Comparison of ENCODE assay signal across 9 cellular contexts in genomic region chr1:174789399-174789798, GRCh38.
DNase-seq lines count a peak whose midpoint lies in the region; ATAC-seq, FAIRE-seq and TF ChIP-seq lines count a peak whose summit lies in the region.
"Had no signal": no experiment of that assay in that cellular context is flagged by ENCODE, and none has a peak within 500 bp of the region (broad histone marks: within the 10 kb centered on the region; RNA-seq: fewer than 3 reads in every experiment).

No MANE protein-coding gene starts in this region.

- H3K9me3 ChIP-seq in MM.1S (replicated peaks; ENCODE audit: insufficient read depth, low read length), result no peaks in the 10 kb centered on the region
- H3K9me3 ChIP-seq in pancreas, result no peaks in the 10 kb centered on the region

- FAIRE-seq in pancreas (lab: Jason Lieb, UNC), result no peak

- peaks cover 4% of the 10 kb centered on the region; the same call in 1 of the 2 replicates for H3F3A ChIP-seq in MM.1S (ENCODE audit: insufficient read depth, low read length)

- H2AFZ ChIP-seq in MM.1S (ENCODE audit: low read length), result no peak overlapping the region

- H3K9ac ChIP-seq in MM.1S (ENCODE audit: low read length), result no peak overlapping the region

- DNase-seq in GM12865 (ENCODE audit: low read depth) (peak; percentile 74), MM.1S (peak; percentile 70), hepatic stellate cell (ENCODE audit: low spot score) (peak; percentile 58), pancreas (no peak), NCI-H1092 (lab: John Stamatoyannopoulos, UW) (no peak), HT-29 (ENCODE audit: low spot score) (no peak), iPS-NIHi11 (ENCODE audit: low spot score) (no peak)
- DNase-seq: stimulated activated CD4-positive, alpha-beta T cell treated with anti-CD3 and anti-CD28 coated beads, Interleukin-12 subunit alpha, Interleukin-12 subunit beta, amount 100 ng/mL, for 4 hours had no signal

- H3K27ac ChIP-seq in MM.1S (ENCODE audit: low read length), result peak overlapping the region; percentile 1; the same call in 1 of the 2 replicates
- H3K27ac ChIP-seq in pancreas, result no peak overlapping the region

- no peaks in the 10 kb centered on the region for H3K9me2 ChIP-seq in MM.1S (replicated peaks; ENCODE audit: insufficient read depth, low read length)

- H3K27me3 ChIP-seq in MM.1S (replicated peaks; ENCODE audit: insufficient read depth, low read length) (no peaks in the 10 kb centered on the region), pancreas (no peaks in the 10 kb centered on the region)

- H4K20me1 ChIP-seq in MM.1S (ENCODE audit: insufficient read depth, low read length), result no peaks in the 10 kb centered on the region

- no peaks in the 10 kb centered on the region for H3K36me3 ChIP-seq in MM.1S (replicated peaks; ENCODE audit: insufficient read depth, low read length)
- no peaks in the 10 kb centered on the region for H3K36me3 ChIP-seq in pancreas

- H3K4me3 ChIP-seq in GM12865 (ENCODE audit: low read depth, low read length) (no peak overlapping the region), MM.1S (ENCODE audit: low read length) (no peak overlapping the region), pancreas (no peak overlapping the region)

- intact Hi-C loops in pancreas (cut with DNase I), result no loop called here

- ATAC-seq in GM21786 (IDR thresholded peaks at IDR 0.05; ENCODE audit: unreplicated experiment) (peak; percentile 76), pancreas (no peak)

- TF ChIP-seq CTCF in GM12865 (IDR thresholded peaks at IDR 0.05; ENCODE audit: insufficient read depth, low read depth, low read length, missing control alignments), result no peak
- TF ChIP-seq CTCF in MM.1S (IDR thresholded peaks at IDR 0.05; ENCODE audit: low read length), result no peak
- TF ChIP-seq CTCF in pancreas (IDR thresholded peaks at IDR 0.05), result no peak

- H3K4me1 ChIP-seq in MM.1S (ENCODE audit: low read length), result peaks cover 14% of the 10 kb centered on the region
- H3K4me1 ChIP-seq in pancreas, result no peaks in the 10 kb centered on the region

- WGBS in pancreas, 2 donors, result 63 to 65% methylated on average over 1 of the region's 1 CpG

- H3K4me2 ChIP-seq in MM.1S (ENCODE audit: low read depth, low read length), result peak overlapping the region; percentile 20

- no peaks in the 10 kb centered on the region for H3K79me2 ChIP-seq in MM.1S (ENCODE audit: low read length)

Comparison
In these comparisons a context has a peak if more than half of its experiments do, and no peak if none do; other contexts are left out.
1. DNase-seq: peak in GM12865 (single experiment), MM.1S (single experiment) and hepatic stellate cell (single experiment); none in pancreas (0 of 6), NCI-H1092 (single experiment), HT-29 (single experiment) and iPS-NIHi11 (single experiment).